Comparison of ENCODE assay signal across 12 cellular contexts in the genomic region with DNA sequence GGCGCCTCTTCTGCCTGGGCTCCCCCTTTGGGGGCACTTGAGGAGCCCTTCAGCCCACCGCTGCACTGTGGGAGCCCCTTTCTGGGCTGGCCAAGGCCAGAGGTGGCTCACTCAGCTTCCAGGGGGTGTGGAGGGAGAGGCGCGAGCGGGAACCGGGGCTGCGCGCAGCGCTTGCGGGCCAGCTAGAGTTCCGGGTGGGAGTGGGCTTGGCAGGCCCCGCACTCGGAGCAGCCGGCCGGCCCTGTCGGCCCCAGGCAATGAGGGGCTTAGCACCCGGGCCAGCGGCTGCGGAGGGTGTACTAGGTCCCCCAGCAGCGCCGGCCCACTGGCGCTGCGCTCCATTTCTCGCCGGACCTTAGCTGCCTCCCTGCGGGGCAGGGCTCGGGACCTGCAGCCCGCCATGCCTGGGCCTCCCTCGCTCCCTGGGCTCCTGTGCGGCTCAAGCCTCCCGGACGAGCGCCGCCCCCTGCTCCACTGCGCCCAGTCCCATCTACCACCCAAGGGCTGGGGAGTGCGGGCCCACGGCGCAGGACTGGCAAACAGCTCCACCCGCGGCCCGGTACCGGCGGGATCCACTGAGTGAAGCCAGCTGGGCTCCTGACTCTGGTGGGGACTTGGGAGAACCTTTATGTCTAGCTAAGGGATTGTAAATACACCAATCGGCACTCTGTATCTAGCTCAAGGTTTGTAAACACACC. TPM values are rescaled to one million over a fixed set of nuclear protein-coding genes. Genes with fewer than 3 reads are reported as not detected.
"Had no signal": no experiment of that assay in that cellular context is flagged by ENCODE, and none has a peak within 500 bp of the region (broad histone marks: within the 10 kb centered on the region; RNA-seq: fewer than 3 reads in every experiment).

No MANE protein-coding gene starts in this region.

RNA-seq across cellular contexts. Expression of gene GYS2, which starts 56.9 kb away (rescaled TPM):
- total RNA-seq: activated naive CD4-positive, alpha-beta T cell treated with anti-CD3 and anti-CD28 coated beads for 36 hours; activated naive CD4-positive, alpha-beta T cell treated with anti-CD3 and anti-CD28 coated beads, Interleukin-2, amount 50 U/mL, for 72 hours; activated naive CD8-positive, alpha-beta T cell treated with anti-CD3 and anti-CD28 coated beads for 36 hours; activated T-cell treated with anti-CD3 and anti-CD28 coated beads, Interleukin-2, amount 50 U/mL, for 72 hours; activated T-helper 17 cell treated with anti-CD3 and anti-CD28 coated beads, Interleukin-2, amount 50 U/mL, for 72 hours; ascending aorta; astrocyte; body of pancreas; bronchial epithelial cell; cardiac muscle cell; cardiac septum had no signal
- polyA plus RNA-seq: aorta, cardiac muscle cell had no signal
